13 cellular contexts compared by ENCODE assay signal in genomic region chr12:94792690-94793089, GRCh38.
DNase-seq lines count a peak whose midpoint lies in the region; TF ChIP-seq lines count a peak whose summit lies in the region.
"Had no signal": no experiment of that assay in that cellular context is flagged by ENCODE, and none has a peak within 500 bp of the region (broad histone marks: within the 10 kb centered on the region; RNA-seq: fewer than 3 reads in every experiment).

No MANE protein-coding gene starts in this region.

- no peaks in the 10 kb centered on the region for H3K27me3 Mint-ChIP-seq in dendritic cell treated with granulocyte-macrophage colony-stimulating factor and Interleukin-4, amounts not matched to agents 40 ng/mL and 50 ng/mL, for 4 days
- no peaks in the 10 kb centered on the region for H3K27me3 Mint-ChIP-seq in nephron (ENCODE audit: low read depth)
- no peaks in the 10 kb centered on the region for H3K27me3 Mint-ChIP-seq in activated naive CD4-positive, alpha-beta T cell treated with anti-CD3 and anti-CD28 coated beads for 36 hours (ENCODE audit: low read depth)
- H3K27me3 Mint-ChIP-seq: activated CD4-positive, alpha-beta memory T cell treated with anti-CD3 and anti-CD28 coated beads, Interleukin-2, amount 10 ng/mL, durations not matched to agents 7 days and 5 days had no signal

- peak overlapping the region; percentile 60 for H3K27ac Mint-ChIP-seq in dendritic cell treated with granulocyte-macrophage colony-stimulating factor and Interleukin-4, amounts not matched to agents 40 ng/mL and 50 ng/mL, for 4 days
- peak overlapping the region; percentile 31 to 81 (median 41) for H3K27ac Mint-ChIP-seq in nephron
- H3K27ac Mint-ChIP-seq in activated naive CD4-positive, alpha-beta T cell treated with anti-CD3 and anti-CD28 coated beads for 36 hours = no peak overlapping the region
- H3K27ac Mint-ChIP-seq: activated CD4-positive, alpha-beta memory T cell treated with anti-CD3 and anti-CD28 coated beads, Interleukin-2, amount 10 ng/mL, durations not matched to agents 7 days and 5 days had no signal

- intact Hi-C loops in dendritic cell treated with granulocyte-macrophage colony-stimulating factor and Interleukin-4, amounts not matched to agents 40 ng/mL and 50 ng/mL, for 4 days (cut with micrococcal nuclease) = no loop called here
- intact Hi-C loops in activated naive CD4-positive, alpha-beta T cell treated with anti-CD3 and anti-CD28 coated beads for 36 hours (cut with micrococcal nuclease) = no loop called here
- intact Hi-C loops in posterior cingulate gyrus (cut with DNase I) = no loop called here

- CTCF ChIA-PET in activated naive CD4-positive, alpha-beta T cell treated with anti-CD3 and anti-CD28 coated beads for 36 hours (lab: Charles Lee) = interaction anchor here (0.6 kb wide), 1 partner anchor 298 kb away, joined by 3 read pairs; no protein-coding TSS in a partner anchor

- DNase-seq in ELF-1 (ENCODE audit: low read depth, low spot score) (peak; percentile 18), NCI-H2171 treated with DMSO at 0.1 percent for 48 hours (lab: John Stamatoyannopoulos, UW) (peak; percentile 82), NCI-H1694 (lab: John Stamatoyannopoulos, UW) (no peak), posterior cingulate gyrus (no peak), DMS153 (lab: John Stamatoyannopoulos, UW) (no peak)
- no peak for DNase-seq in activated naive CD4-positive, alpha-beta T cell treated with anti-CD3 and anti-CD28 coated beads for 36 hours
- DNase-seq: ACHN; activated CD4-positive, alpha-beta memory T cell treated with anti-CD3 and anti-CD28 coated beads, Interleukin-2, amount 10 ng/mL, durations not matched to agents 7 days and 5 days; activated effector memory CD4-positive, alpha-beta T cell treated with Interleukin-2 at 50 U/mL for 16 hours; PC-9; stimulated activated CD8-positive, alpha-beta memory T cell treated with anti-CD3 and anti-CD28 coated beads, Interleukin-4, amount 100 ng/mL, for 48 hours had no signal

- no peaks in the 10 kb centered on the region for H3K9me3 Mint-ChIP-seq in dendritic cell treated with granulocyte-macrophage colony-stimulating factor and Interleukin-4, amounts not matched to agents 40 ng/mL and 50 ng/mL, for 4 days
- H3K9me3 Mint-ChIP-seq in nephron = no peaks in the 10 kb centered on the region
- no peaks in the 10 kb centered on the region for H3K9me3 Mint-ChIP-seq in activated naive CD4-positive, alpha-beta T cell treated with anti-CD3 and anti-CD28 coated beads for 36 hours
- H3K9me3 Mint-ChIP-seq: activated CD4-positive, alpha-beta memory T cell treated with anti-CD3 and anti-CD28 coated beads, Interleukin-2, amount 10 ng/mL, durations not matched to agents 7 days and 5 days had no signal

- no peaks in the 10 kb centered on the region for H3K36me3 Mint-ChIP-seq in dendritic cell treated with granulocyte-macrophage colony-stimulating factor and Interleukin-4, amounts not matched to agents 40 ng/mL and 50 ng/mL, for 4 days (ENCODE audit: low read depth)
- no peaks in the 10 kb centered on the region for H3K36me3 Mint-ChIP-seq in nephron (ENCODE audit: low read depth)
- no peaks in the 10 kb centered on the region for H3K36me3 Mint-ChIP-seq in activated naive CD4-positive, alpha-beta T cell treated with anti-CD3 and anti-CD28 coated beads for 36 hours (ENCODE audit: low read depth)

- H3K4me1 Mint-ChIP-seq in dendritic cell treated with granulocyte-macrophage colony-stimulating factor and Interleukin-4, amounts not matched to agents 40 ng/mL and 50 ng/mL, for 4 days (ENCODE audit: low read depth) = peaks cover 11% of the 10 kb centered on the region
- peaks cover 40% of the 10 kb centered on the region for H3K4me1 Mint-ChIP-seq in nephron
- H3K4me1 Mint-ChIP-seq in activated naive CD4-positive, alpha-beta T cell treated with anti-CD3 and anti-CD28 coated beads for 36 hours (ENCODE audit: low read depth) = peaks cover 13% of the 10 kb centered on the region
- H3K4me1 Mint-ChIP-seq: activated CD4-positive, alpha-beta memory T cell treated with anti-CD3 and anti-CD28 coated beads, Interleukin-2, amount 10 ng/mL, durations not matched to agents 7 days and 5 days had no signal

- no peak overlapping the region for H3K4me3 Mint-ChIP-seq in dendritic cell treated with granulocyte-macrophage colony-stimulating factor and Interleukin-4, amounts not matched to agents 40 ng/mL and 50 ng/mL, for 4 days
- H3K4me3 Mint-ChIP-seq in nephron = no peak overlapping the region
- H3K4me3 Mint-ChIP-seq in activated naive CD4-positive, alpha-beta T cell treated with anti-CD3 and anti-CD28 coated beads for 36 hours = no peak overlapping the region
- H3K4me3 Mint-ChIP-seq: activated CD4-positive, alpha-beta memory T cell treated with anti-CD3 and anti-CD28 coated beads, Interleukin-2, amount 10 ng/mL, durations not matched to agents 7 days and 5 days had no signal

- no peak for TF ChIP-seq CTCF in nephron (IDR thresholded peaks at IDR 0.05; ENCODE audit: unreplicated experiment in 3 of 3)

Comparison
In these comparisons a context has a peak if more than half of its experiments do, and no peak if none do; other contexts are left out.
1. DNase-seq: peak in ELF-1 (single experiment) and NCI-H2171 treated with DMSO at 0.1 percent for 48 hours (single experiment); none in NCI-H1694 (single experiment), activated naive CD4-positive, alpha-beta T cell treated with anti-CD3 and anti-CD28 coated beads for 36 hours (single experiment), posterior cingulate gyrus (0 of 10) and DMS153 (single experiment).